ENCODE assay signal across 16 cellular contexts in the genomic region with DNA sequence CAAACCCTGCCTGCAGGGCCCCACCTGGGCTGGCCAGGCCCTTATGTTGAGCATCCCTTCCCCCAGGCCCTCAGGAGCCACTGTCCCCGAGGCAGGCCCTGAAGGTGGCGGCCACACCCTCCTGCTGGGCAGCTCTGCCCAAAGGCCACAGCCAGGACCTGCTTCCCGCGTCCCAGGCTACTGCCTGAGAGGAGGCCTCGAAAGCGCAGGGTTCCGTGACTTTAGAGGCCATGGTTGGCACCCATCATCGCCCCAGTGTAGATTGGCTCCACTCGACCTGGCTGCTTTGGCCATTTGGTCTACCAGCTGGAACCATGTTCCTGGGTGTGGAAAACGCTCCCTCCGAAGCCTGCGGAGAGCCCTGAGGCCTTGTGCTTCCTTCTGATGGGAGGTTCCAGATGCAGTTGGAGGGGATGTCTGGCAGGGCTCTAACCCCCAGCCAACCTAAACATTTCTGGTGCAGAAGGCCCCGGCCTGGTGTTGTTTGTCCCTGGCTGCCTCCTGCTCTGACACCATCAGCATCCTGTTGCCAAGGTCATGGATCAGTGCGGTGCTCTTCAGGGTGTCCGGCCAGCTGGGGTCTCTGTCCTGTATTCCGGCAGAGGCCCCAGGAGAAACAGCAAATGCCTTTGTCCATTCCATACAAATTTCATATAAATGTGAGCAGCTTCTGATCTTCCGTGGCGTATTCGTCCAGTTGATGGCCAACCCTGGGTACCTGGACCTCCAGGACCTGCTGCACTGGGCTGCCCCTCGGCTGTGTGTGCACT. TPM values are rescaled to one million over a fixed set of nuclear protein-coding genes. Genes with fewer than 3 reads are reported as not detected.
DNase-seq lines count a peak whose midpoint lies in the region; ATAC-seq and TF ChIP-seq lines count a peak whose summit lies in the region.
"Had no signal": no experiment of that assay in that cellular context is flagged by ENCODE, and none has a peak within 500 bp of the region (broad histone marks: within the 10 kb centered on the region; RNA-seq: fewer than 3 reads in every experiment).

No MANE protein-coding gene starts in this region.

- H3K4me1 Mint-ChIP-seq in activated naive CD4-positive, alpha-beta T cell treated with anti-CD3 and anti-CD28 coated beads, Interleukin-2, amount 10 ng/mL, durations not matched to agents 7 days and 5 days = no peaks in the 10 kb centered on the region
- peaks cover 6 to 7% of the 10 kb centered on the region in 2 donors for H3K4me1 Mint-ChIP-seq in natural killer cell
- H3K4me1 Mint-ChIP-seq: activated CD4-positive, alpha-beta T cell treated with anti-CD3 and anti-CD28 coated beads, Interleukin-2, amount 10 ng/mL, durations not matched to agents 7 days and 5 days; CD4-positive, CD25-positive, alpha-beta regulatory T cell had no signal

- WGBS in spleen, 5 donors = 78 to 91% (median 80%) methylated on average over 7 to 20 of the region's 20 CpGs

- no peak overlapping the region for H3K4me3 ChIP-seq in spleen
- H3K4me3 ChIP-seq: stomach had no signal

- DNase-seq in activated naive CD4-positive, alpha-beta T cell treated with anti-CD3 and anti-CD28 coated beads, Interleukin-2, amount 10 ng/mL, durations not matched to agents 7 days and 5 days = peak; percentile 11
- no peak for DNase-seq in activated naive CD4-positive, alpha-beta T cell treated with anti-CD3 and anti-CD28 coated beads, Interleukin-2, amount 50 U/mL, for 16 hours
- DNase-seq in dermis blood vessel endothelial cell (peak; percentile 16), spleen (peak; percentile 72), natural killer cell (no peak), NCI-H1930 (lab: John Stamatoyannopoulos, UW) (no peak)
- DNase-seq: activated CD4-positive, alpha-beta T cell treated with anti-CD3 and anti-CD28 coated beads, Interleukin-2, amount 10 ng/mL, durations not matched to agents 7 days and 5 days; activated T-cell treated with anti-CD3 and anti-CD28 coated beads, Interleukin-2, amount 50 U/mL, for 4 hours; CD4-positive, CD25-positive, alpha-beta regulatory T cell; DMS153; erythroblast; NCI-H2081; NCI-H510A; stimulated activated CD4-positive, alpha-beta T cell treated with anti-CD3 and anti-CD28 coated beads, Interleukin-2, amount 100 ng/mL, for 24 hours; stomach had no signal

- no peak for TF ChIP-seq POLR2A in spleen (IDR thresholded peaks at IDR 0.05)

- H3K36me3 Mint-ChIP-seq in activated naive CD4-positive, alpha-beta T cell treated with anti-CD3 and anti-CD28 coated beads, Interleukin-2, amount 10 ng/mL, durations not matched to agents 7 days and 5 days = peaks cover 2% of the 10 kb centered on the region
- no peaks in the 10 kb centered on the region for H3K36me3 Mint-ChIP-seq in natural killer cell

- no peaks in the 10 kb centered on the region for H3K9me3 Mint-ChIP-seq in activated naive CD4-positive, alpha-beta T cell treated with anti-CD3 and anti-CD28 coated beads, Interleukin-2, amount 10 ng/mL, durations not matched to agents 7 days and 5 days
- no peaks in the 10 kb centered on the region for H3K9me3 Mint-ChIP-seq in natural killer cell
- H3K9me3 Mint-ChIP-seq: activated CD4-positive, alpha-beta T cell treated with anti-CD3 and anti-CD28 coated beads, Interleukin-2, amount 10 ng/mL, durations not matched to agents 7 days and 5 days; activated T-cell treated with anti-CD3 and anti-CD28 coated beads, Interleukin-2, amount 50 U/mL, for 4 hours; CD4-positive, CD25-positive, alpha-beta regulatory T cell had no signal

- peaks cover 0 to 71% (median 43%) of the 10 kb centered on the region in 6 donors for H3K36me3 ChIP-seq in spleen

- H3K27ac Mint-ChIP-seq in activated naive CD4-positive, alpha-beta T cell treated with anti-CD3 and anti-CD28 coated beads, Interleukin-2, amount 10 ng/mL, durations not matched to agents 7 days and 5 days = no peak overlapping the region
- H3K27ac Mint-ChIP-seq in natural killer cell = no peak overlapping the region
- H3K27ac Mint-ChIP-seq: activated CD4-positive, alpha-beta T cell treated with anti-CD3 and anti-CD28 coated beads, Interleukin-2, amount 10 ng/mL, durations not matched to agents 7 days and 5 days; CD4-positive, CD25-positive, alpha-beta regulatory T cell had no signal

- CTCF ChIA-PET in activated naive CD4-positive, alpha-beta T cell treated with anti-CD3 and anti-CD28 coated beads, Interleukin-2, amount 10 ng/mL, durations not matched to agents 7 days and 5 days (lab: Charles Lee) = interaction anchor here (1.3 kb wide), 1 partner anchor 12 kb away, joined by 3 read pairs; no protein-coding TSS in a partner anchor

- intact Hi-C loops in spleen (cut with DNase I; ENCODE audit: low total_unique reads) = no loop called here
- intact Hi-C loops in natural killer cell (cut with micrococcal nuclease) = no loop called here

- peak overlapping the region in 6 of 8 donors; percentile 18 to 71 (median 59) for H3K27ac ChIP-seq in spleen
- H3K27ac ChIP-seq: stomach had no signal

- TF ChIP-seq CTCF in spleen (IDR thresholded peaks at IDR 0.05 in 8 of 11, conservative IDR thresholded peaks at IDR 0.05 in 3 of 11) (no peak), natural killer cell (IDR thresholded peaks at IDR 0.05) (no peak)

- no peaks in the 10 kb centered on the region for H3K9me3 ChIP-seq in spleen
- H3K9me3 ChIP-seq: stomach had no signal

- no peak overlapping the region for H3K4me3 Mint-ChIP-seq in activated naive CD4-positive, alpha-beta T cell treated with anti-CD3 and anti-CD28 coated beads, Interleukin-2, amount 10 ng/mL, durations not matched to agents 7 days and 5 days
- H3K4me3 Mint-ChIP-seq in natural killer cell = no peak overlapping the region
- H3K4me3 Mint-ChIP-seq: activated CD4-positive, alpha-beta T cell treated with anti-CD3 and anti-CD28 coated beads, Interleukin-2, amount 10 ng/mL, durations not matched to agents 7 days and 5 days; activated T-cell treated with anti-CD3 and anti-CD28 coated beads, Interleukin-2, amount 50 U/mL, for 4 hours; CD4-positive, CD25-positive, alpha-beta regulatory T cell had no signal

- no peaks in the 10 kb centered on the region for H3K27me3 Mint-ChIP-seq in activated naive CD4-positive, alpha-beta T cell treated with anti-CD3 and anti-CD28 coated beads, Interleukin-2, amount 10 ng/mL, durations not matched to agents 7 days and 5 days
- no peaks in the 10 kb centered on the region for H3K27me3 Mint-ChIP-seq in natural killer cell (ENCODE audit: low read depth in 2 of 2)
- H3K27me3 Mint-ChIP-seq: activated CD4-positive, alpha-beta T cell treated with anti-CD3 and anti-CD28 coated beads, Interleukin-2, amount 10 ng/mL, durations not matched to agents 7 days and 5 days; CD4-positive, CD25-positive, alpha-beta regulatory T cell had no signal

- ATAC-seq in natural killer cell = no peak
- ATAC-seq: activated T-cell treated with anti-CD3 and anti-CD28 coated beads, Interleukin-2, amount 50 U/mL, for 4 hours; right cardiac atrium had no signal

- peaks cover 0 to 35% (median 8%) of the 10 kb centered on the region in 6 donors for H3K4me1 ChIP-seq in spleen

- no peaks in the 10 kb centered on the region for H3K27me3 ChIP-seq in spleen (replicated peaks in 1 of 7)
- H3K27me3 ChIP-seq: stomach had no signal

RNA-seq across cellular contexts. Expression of a gene that starts 14.7 kb away (rescaled TPM):
- total RNA-seq in dermis blood vessel endothelial cell = 31.0 and 40.8 TPM in 2 replicates
- total RNA-seq in spleen = 10 to 100 TPM; 43.0 to 82.6 (median 59.4) TPM
- polyA plus RNA-seq in spleen = 10 to 100 TPM; 34.7 to 83.1 (median 66.1) TPM
- 10 to 100 TPM; 69.3 to 95.1 (median 91.0) TPM for total RNA-seq in natural killer cell

RNA-seq across cellular contexts. Expression of a gene that starts 24.0 kb away (rescaled TPM):
- total RNA-seq in dermis blood vessel endothelial cell (0.33 and 0.85 TPM in 2 replicates), spleen (10 to 100 TPM; 10.3 to 25.3 (median 18.7) TPM), natural killer cell (10 to 100 TPM; 10.6 to 19.7 (median 15.7) TPM)
- polyA plus RNA-seq in spleen = 10 to 100 TPM in 2 of 3 donors, 1 to 10 TPM in 1; 7.4 to 19.1 (median 17.8) TPM

RNA-seq across cellular contexts. Expression of a gene that starts 33.0 kb away (rescaled TPM):
- total RNA-seq in dermis blood vessel endothelial cell = 42.5 and 117 TPM in 2 replicates
- total RNA-seq in spleen = 100 to 1,000 TPM in 2 of 7 donors, 10 to 100 TPM in 5; 57.2 to 116 (median 73.0) TPM
- 100 to 1,000 TPM in 2 of 3 donors, 10 to 100 TPM in 1; 79.8 to 165 (median 107) TPM for polyA plus RNA-seq in spleen
- 100 to 1,000 TPM; 145 to 167 (median 164) TPM for total RNA-seq in natural killer cell

RNA-seq across cellular contexts. Expression of a gene that starts 41.1 kb away (rescaled TPM):
- 1.9 and 2.4 TPM in 2 replicates for total RNA-seq in dermis blood vessel endothelial cell
- 10 to 100 TPM in 1 of 7 donors, 1 to 10 TPM in 6; 5.9 to 13.6 (median 7.1) TPM for total RNA-seq in spleen
- 1 to 10 TPM; 6.5 to 9.0 (median 7.9) TPM for polyA plus RNA-seq in spleen
- total RNA-seq in natural killer cell = 10 to 100 TPM; 13.5 to 25.2 (median 18.5) TPM

RNA-seq across cellular contexts. Expression of a gene that starts 43.5 kb away (rescaled TPM):
- total RNA-seq in dermis blood vessel endothelial cell (6.3 and 6.8 TPM in 2 replicates), spleen (10 to 100 TPM; 26.5 to 45.5 (median 30.1) TPM), natural killer cell (10 to 100 TPM; 43.8 to 51.5 (median 46.6) TPM)
- 10 to 100 TPM in 1 of 3 donors, 1 to 10 TPM in 2; 7.6 to 11.4 (median 8.1) TPM for polyA plus RNA-seq in spleen

Comparison
In these comparisons a context has a peak if more than half of its experiments do, and no peak if none do; other contexts are left out.
1. DNase-seq: peak in activated naive CD4-positive, alpha-beta T cell treated with anti-CD3 and anti-CD28 coated beads, Interleukin-2, amount 10 ng/mL, durations not matched to agents 7 days and 5 days (single experiment), dermis blood vessel endothelial cell (single experiment) and spleen (single experiment); none in activated naive CD4-positive, alpha-beta T cell treated with anti-CD3 and anti-CD28 coated beads, Interleukin-2, amount 50 U/mL, for 16 hours (single experiment), natural killer cell (single experiment) and NCI-H1930 (0 of 2).